Comparison of ENCODE assay signal across 8 cellular contexts in genomic region chr5:112938286-112938685, GRCh38.
"Had no signal": no experiment of that assay in that cellular context is flagged by ENCODE, and none has a peak within 500 bp of the region (broad histone marks: within the 10 kb centered on the region; RNA-seq: fewer than 3 reads in every experiment).

No MANE protein-coding gene starts in this region.

- H3K27ac ChIP-seq: GM23248 had no signal

- ATAC-seq: HCT116 had no signal

- H3K4me1 ChIP-seq: HAP-1 had no signal

- H2AFZ ChIP-seq: GM23248 had no signal

- H3K9me3 ChIP-seq: HAP-1 had no signal

- H3K36me3 ChIP-seq: HAP-1 had no signal

- H3K4me3 ChIP-seq: GM23248, HAP-1 had no signal

- FAIRE-seq: HTR-8/SVneo had no signal

- H3K9ac ChIP-seq: GM23248 had no signal

- DNase-seq: GM23248, GOT3, H7, HFFc6, KBM-7 had no signal
